In genomic region chr18:51123481-51123880, GRCh38 we compare ENCODE assay signal across 9 cellular contexts.
"Had no signal": no experiment of that assay in that cellular context is flagged by ENCODE, and none has a peak within 500 bp of the region (broad histone marks: within the 10 kb centered on the region; RNA-seq: fewer than 3 reads in every experiment).

No MANE protein-coding gene starts in this region.

- H3K4me1 ChIP-seq: HAP-1 had no signal

- DNase-seq: H7, HFFc6, KBM-7 had no signal

- H3K27ac ChIP-seq: HL-60 had no signal

- H3K9me3 ChIP-seq: HAP-1 had no signal

- H3K4me1 Mint-ChIP-seq: GM23338, IgD-negative memory B cell had no signal

- ATAC-seq: GM23338, HCT116, HepG2 had no signal

- H3K27ac Mint-ChIP-seq: GM23338, HFFc6, IgD-negative memory B cell had no signal

- H3K4me3 Mint-ChIP-seq: GM23338, HFFc6, IgD-negative memory B cell had no signal

- H3K36me3 Mint-ChIP-seq: IgD-negative memory B cell had no signal

- H3K36me3 ChIP-seq: HAP-1 had no signal

- H3K4me3 ChIP-seq: GM23338, HAP-1 had no signal
